8 cellular contexts compared by ENCODE assay signal in genomic region chr17:59155439-59156177, GRCh38. TPM values are rescaled to one million over a fixed set of nuclear protein-coding genes. Genes with fewer than 3 reads are reported as not detected.
A peak's percentile ranks its signal among the peaks of the same experiment; 100 is the strongest.
DNase-seq lines count a peak whose midpoint lies in the region; ATAC-seq and TF ChIP-seq lines count a peak whose summit lies in the region.

PRR11 (plus strand) TSS chr17:59155746; CDS start chr17:59169753, 14,007 bp downstream.

- H3K4me3 ChIP-seq in Caco-2 (ENCODE audit: low read depth, low read length) (peak within 1 kb of the TSS; percentile 82), OCI-LY3 (ENCODE audit: low read length) (peak within 1 kb of the TSS; percentile 95), epithelial cell of proximal tubule (ENCODE audit: low read depth, low read length) (peak within 1 kb of the TSS; percentile 85), mucosa of descending colon (peak within 1 kb of the TSS; percentile 40)

- 0 out of 2 replicates have a peak, but pooled peaks cover under 1% of the 10 kb centered on the region for H4K20me1 ChIP-seq in OCI-LY3 (ENCODE audit: insufficient read depth, low read length)

- peaks cover 7% of the 10 kb centered on the region for H3K36me3 Mint-ChIP-seq in Caco-2 (ENCODE audit: insufficient read depth, unreplicated experiment)

- H3K4me3 Mint-ChIP-seq in Caco-2 (ENCODE audit: unreplicated experiment), result no peak within 1 kb of the TSS

- peak within 1 kb of the TSS; percentile 81 for H3K4me2 ChIP-seq in OCI-LY3 (ENCODE audit: low read length)

- no peaks in the 10 kb centered on the region; the same call in 1 of the 2 replicates for H3K36me3 ChIP-seq in Caco-2 (ENCODE audit: control insufficient read depth, insufficient read depth, low read length)
- peaks cover 10% of the 10 kb centered on the region for H3K36me3 ChIP-seq in OCI-LY3 (replicated peaks; ENCODE audit: low read depth, low read length)
- peaks cover 6% of the 10 kb centered on the region for H3K36me3 ChIP-seq in mucosa of descending colon (ENCODE audit: low read depth)

- CTCF ChIA-PET in Caco-2 (lab: Charles Lee), result interaction anchor here (0.6 to 1.3 kb wide), 6 partner anchors 10 to 213 kb away, joined by 3 to 6 read pairs (median 3); partner anchors contain the start of genes GDPD1, SMG8 and TRIM37

- H3K27me3 ChIP-seq in Caco-2 (replicated peaks; ENCODE audit: control insufficient read depth, insufficient read depth, low read length), result no peaks in the 10 kb centered on the region
- no peaks in the 10 kb centered on the region for H3K27me3 ChIP-seq in OCI-LY3 (ENCODE audit: low read depth, low read length)

- H3K9me3 Mint-ChIP-seq in Caco-2 (ENCODE audit: unreplicated experiment), result no peaks in the 10 kb centered on the region

- peak within 1 kb of the TSS; percentile 85 for H2AFZ ChIP-seq in OCI-LY3 (ENCODE audit: low read depth, low read length)

- H3K9me3 ChIP-seq in Caco-2 (no peaks in the 10 kb centered on the region), OCI-LY3 (ENCODE audit: insufficient read depth, low read length) (no peaks in the 10 kb centered on the region), mucosa of descending colon (no peaks in the 10 kb centered on the region)

- peaks cover 31% of the 10 kb centered on the region for H3K4me1 Mint-ChIP-seq in Caco-2 (ENCODE audit: low read depth, unreplicated experiment)

- intact Hi-C loops in Caco-2 (cut with micrococcal nuclease; ENCODE audit: unreplicated experiment) (loop anchor here (1.0 to 2.0 kb wide), 2 partner anchors 48 to 637 kb away; no protein-coding TSS in a partner anchor), mucosa of descending colon (cut with DNase I, micrococcal nuclease) (no loop called here)

- BruUV-seq in Caco-2 (replicated peaks; lab: Mats Ljungman, UMichigan), result no TSS peak

- H3K9ac ChIP-seq in OCI-LY3 (ENCODE audit: low read length), result peak within 1 kb of the TSS; percentile 89

- peak within 1 kb of the TSS; percentile 74 for H3K27ac ChIP-seq in OCI-LY3 (ENCODE audit: low read length)

- peak; percentile 96 to 100 for DNase-seq in Caco-2
- peak; percentile 88 for DNase-seq in GM20000 (ENCODE audit: low spot score)
- DNase-seq in HPDE6-E6E7 (ENCODE audit: extremely low spot score), result peak; percentile 95
- peak; percentile 88 for DNase-seq in activated CD8-positive, alpha-beta memory T cell treated with anti-CD3 and anti-CD28 coated beads, Interleukin-2, amount 50 U/mL, for 48 hours
- peak; percentile 100 for DNase-seq in epithelial cell of proximal tubule (ENCODE audit: low read depth)
- DNase-seq in mucosa of descending colon, result peak; percentile 91 to 97 (median 94)
- peak; percentile 73 for DNase-seq in stimulated activated CD8-positive, alpha-beta memory T cell treated with anti-CD3 and anti-CD28 coated beads, Interleukin-7, amount 100 ng/mL, for 24 hours (ENCODE audit: low read depth)

- H3K79me2 ChIP-seq in OCI-LY3 (ENCODE audit: low read length), result peaks cover 92% of the 10 kb centered on the region

- no peaks in the 10 kb centered on the region for H3K27me3 Mint-ChIP-seq in Caco-2 (ENCODE audit: insufficient read depth, unreplicated experiment)

- ATAC-seq in mucosa of descending colon, result peak; percentile 92

- POLR2A ChIA-PET in Caco-2 (lab: Charles Lee), result interaction anchor here (0.5 to 2.1 kb wide), 16 partner anchors 9 to 552 kb away, joined by 3 to 38 read pairs (median 4); partner anchors contain the start of genes CLTC, GDPD1, PTRH2 and SMG8

- no peak within 1 kb of the TSS for H3K27ac Mint-ChIP-seq in Caco-2 (ENCODE audit: unreplicated experiment)

- peaks cover 20% of the 10 kb centered on the region for H3K4me1 ChIP-seq in Caco-2
- peaks cover 23% of the 10 kb centered on the region for H3K4me1 ChIP-seq in OCI-LY3 (ENCODE audit: low read length)
- peaks cover 9% of the 10 kb centered on the region for H3K4me1 ChIP-seq in mucosa of descending colon (ENCODE audit: low read depth)

- TF ChIP-seq CTCF in Caco-2 (IDR thresholded peaks at IDR 0.05; ENCODE audit: insufficient read depth in 1 of 2, low read depth in 1 of 2, low read length in 1 of 2, severe bottlenecking in 1 of 2, unreplicated experiment in 1 of 2) (no peak), GM20000 (IDR thresholded peaks at IDR 0.05; ENCODE audit: extremely low read depth, missing control alignments) (no peak), OCI-LY3 (IDR thresholded peaks at IDR 0.05; ENCODE audit: low read depth, low read length) (no peak), epithelial cell of proximal tubule (conservative IDR thresholded peaks at IDR 0.05; ENCODE audit: low read depth, low read length) (no peak), mucosa of descending colon (IDR thresholded peaks at IDR 0.05) (no peak)

RNA-seq across cellular contexts. Expression of gene PRR11, which starts in this region (rescaled TPM):
- 80.2 and 89.9 TPM in 2 replicates for total RNA-seq in Caco-2 (2022)
- 54.4 and 75.6 TPM in 2 replicates for total RNA-seq in epithelial cell of proximal tubule
- total RNA-seq in mucosa of descending colon, result 10 to 100 TPM in 1 of 3 donors, 1 to 10 TPM in 2; 2.0 to 17.3 (median 3.5) TPM

Comparison
In these comparisons a context has a peak if more than half of its experiments do, and no peak if none do; other contexts are left out.
1. Peak in every context shown above with its lines: DNase-seq, ATAC-seq, H3K4me3 ChIP-seq and H3K27ac ChIP-seq.
2. H3K4me3 ChIP-seq: peak in every context shown above with its lines; median percentile 95 in OCI-LY3; 85 in epithelial cell of proximal tubule; 82 in Caco-2; 40 in mucosa of descending colon.